ENCODE assay signal across 1 cellular context in the genomic region with DNA sequence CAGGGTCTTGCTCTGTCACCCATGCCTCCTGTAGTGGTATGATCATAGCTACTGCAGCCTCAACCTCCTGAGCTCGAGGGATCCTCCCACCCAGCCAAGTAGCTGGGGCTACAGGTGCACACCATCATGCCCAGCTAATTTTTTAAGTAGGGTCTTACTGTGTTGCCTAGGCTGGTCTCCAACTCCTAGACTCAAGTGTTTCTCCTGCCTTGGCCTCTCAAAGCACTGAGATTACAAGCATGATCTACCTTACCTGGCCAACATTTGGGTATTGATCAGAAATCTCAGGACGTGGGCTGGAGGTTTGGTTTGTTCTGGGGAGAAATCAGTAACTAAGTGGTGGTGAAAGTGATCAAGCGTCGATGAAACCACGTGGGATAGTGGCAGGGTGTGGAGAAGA.
TF ChIP-seq lines count a peak whose summit lies in the region.

No MANE protein-coding gene starts in this region.

TF ChIP-seq in H1, 55 proteins besides CTCF, POLR2A, EP300 and RAD21:
- TF ChIP-seq EGR1 (IDR thresholded peaks at IDR 0.05; ENCODE audit: borderline replicate concordance, low read depth, low read length) (no peak), SIX5 (IDR thresholded peaks at IDR 0.05; ENCODE audit: low read depth, low read length) (no peak), GABPA (IDR thresholded peaks at IDR 0.05; ENCODE audit: borderline replicate concordance, insufficient read depth, low read length) (no peak), RBBP5 (IDR thresholded peaks at IDR 0.05; ENCODE audit: borderline replicate concordance, low read depth, low read length) (no peak), NANOG (IDR thresholded peaks at IDR 0.05; ENCODE audit: insufficient read depth, low read depth, low read length, poor library complexity, severe bottlenecking) (no peak), BACH1 (IDR thresholded peaks at IDR 0.05; ENCODE audit: low read length) (no peak), RXRA (IDR thresholded peaks at IDR 0.05; ENCODE audit: insufficient read depth, low read depth, low read length) (no peak), BCL11A (IDR thresholded peaks at IDR 0.05; ENCODE audit: low read depth in 2 of 2, low read length in 2 of 2) (no peak), CREB1 (IDR thresholded peaks at IDR 0.05) (no peak), SUZ12 (IDR thresholded peaks at IDR 0.05; ENCODE audit: low read length) (no peak), TBP (IDR thresholded peaks at IDR 0.05; ENCODE audit: low read depth, low read length) (no peak), SIRT6 (IDR thresholded peaks at IDR 0.05; ENCODE audit: low read length) (no peak), TEAD4 (IDR thresholded peaks at IDR 0.05; ENCODE audit: low read depth, low read length) (no peak), NRF1 (IDR thresholded peaks at IDR 0.05; ENCODE audit: low read depth, low read length) (no peak), CTBP2 (IDR thresholded peaks at IDR 0.05; ENCODE audit: borderline replicate concordance, insufficient read depth, insufficient read length, low read length) (no peak), CEBPB (IDR thresholded peaks at IDR 0.05; ENCODE audit: low read depth, low read length) (no peak), MAFK (IDR thresholded peaks at IDR 0.05; ENCODE audit: low read depth, low read length) (no peak), KDM5A (IDR thresholded peaks at IDR 0.05; ENCODE audit: low read length) (no peak)
- TF ChIP-seq, protein P1, sequence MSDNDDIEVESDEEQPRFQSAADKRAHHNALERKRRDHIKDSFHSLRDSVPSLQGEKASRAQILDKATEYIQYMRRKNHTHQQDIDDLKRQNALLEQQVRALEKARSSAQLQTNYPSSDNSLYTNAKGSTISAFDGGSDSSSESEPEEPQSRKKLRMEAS (IDR thresholded peaks at IDR 0.05): no peak
TF ChIP-seq in H1: peak in this region for 0.
